8 cellular contexts compared by ENCODE assay signal in genomic region chr12:57983150-57983857, GRCh38. TPM values are rescaled to one million over a fixed set of nuclear protein-coding genes. Genes with fewer than 3 reads are reported as not detected.
DNase-seq lines count a peak whose midpoint lies in the region; ATAC-seq and TF ChIP-seq lines count a peak whose summit lies in the region.

No MANE protein-coding gene starts in this region.

- TF ChIP-seq EP300 in suprapubic skin (IDR thresholded peaks at IDR 0.05) = no peak

- H3K27ac ChIP-seq in heart right ventricle = no peak overlapping the region
- H3K27ac ChIP-seq in suprapubic skin = no peak overlapping the region

- ATAC-seq in heart right ventricle (no peak), left ventricle myocardium superior (no peak), HG02852 (IDR thresholded peaks at IDR 0.05; ENCODE audit: unreplicated experiment) (no peak)

- peaks cover 0 to 2% (median 0%) of the 10 kb centered on the region in 7 donors for H3K27me3 ChIP-seq in heart right ventricle
- no peaks in the 10 kb centered on the region for H3K27me3 ChIP-seq in suprapubic skin

- no peaks in the 10 kb centered on the region for H3K36me3 ChIP-seq in heart right ventricle
- H3K36me3 ChIP-seq in suprapubic skin = no peaks in the 10 kb centered on the region

- H3K4me1 ChIP-seq in heart right ventricle (peaks cover 0 to 14% (median 7%) of the 10 kb centered on the region in 9 donors), suprapubic skin (peaks cover 6% of the 10 kb centered on the region)

- intact Hi-C loops in heart right ventricle (cut with DNase I) = loop anchor here in 9 of 10 donors (5.0 to 10.0 kb wide), 10 partner anchors 319 to 1179 kb away; no protein-coding TSS in a partner anchor
- intact Hi-C loops in left ventricle myocardium superior (cut with micrococcal nuclease) = no loop called here

- TF ChIP-seq CTCF in heart right ventricle (IDR thresholded peaks at IDR 0.05) = peak; percentile 32 to 83 (median 71)
- peak; percentile 23; the same call in 1 of the 2 replicates for TF ChIP-seq CTCF in WI38 (IDR thresholded peaks at IDR 0.05; ENCODE audit: low read depth, low read length)
- peak; percentile 41 to 46 for TF ChIP-seq CTCF in suprapubic skin (IDR thresholded peaks at IDR 0.05)

- H3K9me3 ChIP-seq in heart right ventricle (no peaks in the 10 kb centered on the region), suprapubic skin (no peaks in the 10 kb centered on the region)

- H3K4me3 ChIP-seq in heart right ventricle = no peak overlapping the region
- no peak overlapping the region for H3K4me3 ChIP-seq in WI38 (ENCODE audit: low read depth, low read length)
- no peak overlapping the region for H3K4me3 ChIP-seq in suprapubic skin

- DNase-seq in heart right ventricle (peak in 1 of 2 donors; percentile 51), left ventricle myocardium superior (no peak), NCI-H1048 (lab: John Stamatoyannopoulos, UW) (peak; percentile 1), iPS DF 4.7 (ENCODE audit: extremely low read depth, low spot score) (peak; percentile 28), suprapubic skin (ENCODE audit: low spot score in 2 of 2) (no peak), GM19238 (ENCODE audit: insufficient read length, low spot score) (no peak)

- no peak for TF ChIP-seq POLR2A in suprapubic skin (IDR thresholded peaks at IDR 0.05)

- 23 to 28% methylated on average over 6 of the region's 6 CpGs for whole genome bisulfite sequencing in heart right ventricle, 2 donors
- WGBS in suprapubic skin = 42% methylated on average over 6 of the region's 6 CpGs

RNA-seq across cellular contexts. Expression of gene ATP23, which starts 41.9 kb away (rescaled TPM):
- total RNA-seq in heart right ventricle (1 to 10 TPM; 2.8 to 8.5 (median 6.4) TPM), left ventricle myocardium superior (8.3 TPM), suprapubic skin (10 to 100 TPM in 1 of 4 donors, 1 to 10 TPM in 3; 4.4 to 12.0 (median 7.5) TPM)
- polyA plus RNA-seq in heart right ventricle = 10 to 100 TPM in 1 of 2 donors, 1 to 10 TPM in 1; 6.8 to 11.3 TPM

Comparison
In these comparisons a context has a peak if more than half of its experiments do, and no peak if none do; other contexts are left out.
1. DNase-seq: peak in NCI-H1048 (single experiment) and iPS DF 4.7 (single experiment); none in left ventricle myocardium superior (single experiment), suprapubic skin (0 of 2) and GM19238 (single experiment).
2. Peak in every context shown above with its lines, with median percentiles within 50 percentile points of each other: CTCF ChIP-seq.